Comparison of ENCODE assay signal across 14 cellular contexts in genomic region chr4:10008208-10009005, GRCh38. TPM values are rescaled to one million over a fixed set of nuclear protein-coding genes. Genes with fewer than 3 reads are reported as not detected.
DNase-seq lines count a peak whose midpoint lies in the region; ATAC-seq and TF ChIP-seq lines count a peak whose summit lies in the region.
"Had no signal": no experiment of that assay in that cellular context is flagged by ENCODE, and none has a peak within 500 bp of the region (broad histone marks: within the 10 kb centered on the region; RNA-seq: fewer than 3 reads in every experiment).

No MANE protein-coding gene starts in this region.

- TF ChIP-seq CTCF in RWPE2 (IDR thresholded peaks at IDR 0.05; ENCODE audit: poor library complexity, severe bottlenecking) (no peak), fibroblast of pulmonary artery (IDR thresholded peaks at IDR 0.05; ENCODE audit: low read length, missing control alignments) (no peak), transverse colon (IDR thresholded peaks at IDR 0.05) (no peak)

- WGBS in transverse colon (ENCODE audit: low coverage in 1 of 2), 2 donors, result 52 to 89% methylated on average over 3 to 6 of the region's 6 CpGs

- DNase-seq in NCI-H446 treated with DMSO at 0.1 percent for 48 hours (lab: John Stamatoyannopoulos, UW) (peak; percentile 5), NCI-H446 (lab: John Stamatoyannopoulos, UW) (no peak), RWPE2 (ENCODE audit: low spot score) (no peak), fibroblast of pulmonary artery (ENCODE audit: low read depth) (peak; percentile 49), transverse colon (no peak), NCI-H2171 treated with DMSO at 0.1 percent for 48 hours (lab: John Stamatoyannopoulos, UW) (no peak)
- DNase-seq: ACHN, activated T-cell treated with anti-CD3 and anti-CD28 coated beads for 4 hours, GDM1, left cardiac atrium, pancreas had no signal

- no peaks in the 10 kb centered on the region for H3K9me3 ChIP-seq in RWPE2 (ENCODE audit: severe bottlenecking)
- H3K9me3 ChIP-seq in transverse colon, result no peaks in the 10 kb centered on the region
- H3K9me3 ChIP-seq: pancreas had no signal

- H3K4me1 ChIP-seq in RWPE2 (ENCODE audit: insufficient read depth, poor library complexity, severe bottlenecking) (peaks cover 63% of the 10 kb centered on the region), transverse colon (peaks cover 20 to 46% (median 30%) of the 10 kb centered on the region in 4 donors)

- H3K4me3 ChIP-seq in RWPE2 (ENCODE audit: severe bottlenecking) (no peak overlapping the region), fibroblast of pulmonary artery (replicated peaks; ENCODE audit: low read depth, low read length) (no peak overlapping the region), transverse colon (no peak overlapping the region)
- H3K4me3 ChIP-seq: pancreas had no signal

- H3K27ac ChIP-seq in RWPE2 (ENCODE audit: poor library complexity, severe bottlenecking), result peak overlapping the region; percentile 89
- peak overlapping the region; percentile 24 to 91 (median 60) for H3K27ac ChIP-seq in transverse colon

- TF ChIP-seq EP300 in transverse colon (IDR thresholded peaks at IDR 0.05; ENCODE audit: low read depth), result no peak

- peaks cover 56% of the 10 kb centered on the region for H3K36me3 ChIP-seq in RWPE2 (ENCODE audit: low read depth)
- H3K36me3 ChIP-seq in transverse colon, result no peaks in the 10 kb centered on the region
- H3K36me3 ChIP-seq: pancreas had no signal

- TF ChIP-seq POLR2A in transverse colon (IDR thresholded peaks at IDR 0.05), result no peak

- in situ Hi-C loops in transverse colon (cut with MboI; ENCODE audit: low pct_ligation_motif_present in 1 of 4, low pct_unique_long_range_greater_than_20kb in 1 of 4, low sequenced_read_pairs in 3 of 4), result no loop called here

- ATAC-seq in RWPE2 (ENCODE audit: low read depth) (peak; percentile 30), HG02970 (IDR thresholded peaks at IDR 0.05; ENCODE audit: low FRiP score, unreplicated experiment) (no peak), HG03135 (IDR thresholded peaks at IDR 0.05; ENCODE audit: unreplicated experiment) (no peak)
- ATAC-seq: pancreas had no signal

- H3K27me3 ChIP-seq in RWPE2 (ENCODE audit: insufficient read depth, poor library complexity, severe bottlenecking) (no peaks in the 10 kb centered on the region), transverse colon (no peaks in the 10 kb centered on the region)
- H3K27me3 ChIP-seq: pancreas had no signal

- intact Hi-C loops in transverse colon (cut with DNase I; ENCODE audit: low total_unique reads), result no loop called here

RNA-seq across cellular contexts. Expression of gene SLC2A9, which starts 12.9 kb away (rescaled TPM):
- total RNA-seq in transverse colon, result 1 to 10 TPM in 3 of 4 donors, not detected in 1; 2.2 to 4.0 (median 3.4) TPM
- total RNA-seq: OCI-LY7 had no signal

Comparison
In these comparisons a context has a peak if more than half of its experiments do, and no peak if none do; other contexts are left out.
1. DNase-seq: peak in NCI-H446 treated with DMSO at 0.1 percent for 48 hours (single experiment) and fibroblast of pulmonary artery (single experiment); none in NCI-H446 (0 of 2), RWPE2 (single experiment), transverse colon (single experiment) and NCI-H2171 treated with DMSO at 0.1 percent for 48 hours (single experiment).